Comparison of ENCODE assay signal across 8 cellular contexts in the genomic region with DNA sequence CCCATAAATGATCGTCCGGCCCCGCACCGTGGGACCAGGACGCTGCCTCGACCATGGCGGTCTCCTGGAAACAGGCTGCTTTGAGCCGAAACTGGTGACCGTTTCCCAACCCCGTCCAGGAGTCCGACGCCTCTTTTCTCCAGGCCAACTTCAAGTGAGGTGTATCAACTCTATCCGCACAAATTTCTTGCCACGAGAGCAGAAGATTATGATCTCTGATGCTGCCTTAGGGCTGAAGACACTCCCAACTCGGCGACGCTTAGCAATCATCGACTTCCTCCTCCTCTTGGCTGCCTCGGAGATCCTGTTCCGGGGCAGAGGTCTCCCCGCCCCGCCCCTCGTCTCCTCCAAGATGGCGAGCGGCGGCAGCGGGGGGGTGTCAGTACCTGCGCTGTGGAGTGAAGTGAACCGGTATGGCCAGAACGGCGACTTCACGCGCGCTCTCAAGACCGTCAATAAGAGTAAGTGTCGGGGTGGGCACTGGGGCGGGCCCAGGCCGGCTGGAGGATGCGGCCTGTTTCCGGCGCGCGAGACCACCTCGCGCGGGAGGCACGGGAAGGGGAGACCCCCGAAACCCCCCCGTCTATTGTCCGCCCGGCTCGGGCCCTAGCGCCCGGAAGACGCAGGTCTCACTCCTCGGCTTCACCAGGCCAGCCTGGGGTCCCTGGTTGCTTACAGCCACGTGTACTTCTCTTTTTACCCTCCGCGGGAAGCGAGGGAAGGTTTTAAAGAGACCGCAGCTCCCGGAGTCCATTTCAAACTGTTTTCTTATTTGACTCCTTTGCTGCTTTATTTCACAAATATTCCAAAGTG. TPM values are rescaled to one million over a fixed set of nuclear protein-coding genes. Genes with fewer than 3 reads are reported as not detected.
DNase-seq lines count a peak whose midpoint lies in the region; ATAC-seq, FAIRE-seq and TF ChIP-seq lines count a peak whose summit lies in the region.

SRP72 (plus strand) TSS at position 334 of the 813 bp plus-strand sequence; CDS start at position 353, 19 bp downstream.

- intact Hi-C loops in HepG2 (cut with micrococcal nuclease; ENCODE audit: unreplicated experiment), result loop anchor here (2.0 to 5.0 kb wide), 2 partner anchors 40 to 77 kb away; no protein-coding TSS in a partner anchor

- 2% methylated on average over 30 of the region's 62 CpGs for WGBS in HepG2 (ENCODE audit: low lambda C conversion rate)

- H4K20me1 ChIP-seq in BLaER1 treated with 17β-estradiol and CSF1 and Interleukin-3, amounts not matched to agents 10 nM and 100 nM, result peaks cover 9 to 53% (median 35%) of the 10 kb centered on the region in 11 experiments; a peak in 20 of 22 replicates
- H4K20me1 ChIP-seq in HepG2 (ENCODE audit: insufficient read depth, low read length), result peaks cover 18% of the 10 kb centered on the region

- H3K4me2 ChIP-seq in BLaER1 treated with 17β-estradiol and CSF1 and Interleukin-3, amounts not matched to agents 10 nM and 100 nM, result peak within 1 kb of the TSS; percentile 83 to 98 (median 94)
- peak within 1 kb of the TSS; percentile 90 for H3K4me2 ChIP-seq in HepG2 (ENCODE audit: low read depth, low read length)

- H3K36me3 ChIP-seq in BLaER1 treated with 17β-estradiol and CSF1 and Interleukin-3, amounts not matched to agents 10 nM and 100 nM, result peaks cover 34 to 49% (median 43%) of the 10 kb centered on the region in 11 experiments
- peaks cover 5 to 21% of the 10 kb centered on the region in 2 experiments for H3K36me3 ChIP-seq in HepG2 (replicated peaks in 1 of 2; ENCODE audit: control insufficient read depth in 1 of 2, insufficient read depth in 2 of 2, low read length in 2 of 2)

- H3K27ac ChIP-seq in BLaER1 treated with 17β-estradiol and CSF1 and Interleukin-3, amounts not matched to agents 10 nM and 100 nM, result peak within 1 kb of the TSS; percentile 68 to 90 (median 84)
- peak within 1 kb of the TSS; percentile 83 for H3K27ac ChIP-seq in HepG2 (ENCODE audit: extremely low read length, insufficient read depth, low read length)

- no TSS peak for BruUV-seq in HepG2 (replicated peaks; lab: Mats Ljungman, UMichigan)

- peak; percentile 88 to 91 for TF ChIP-seq POLR2A in HepG2 (IDR thresholded peaks at IDR 0.05; ENCODE audit: insufficient read depth in 1 of 2, low read depth in 2 of 2, low read length in 2 of 2)

- ATAC-seq in GM19328 (IDR thresholded peaks at IDR 0.05; ENCODE audit: unreplicated experiment), result peak; percentile 92
- ATAC-seq in HG03520 (IDR thresholded peaks at IDR 0.05; ENCODE audit: unreplicated experiment), result peak; percentile 93
- peak; percentile 91 for ATAC-seq in HepG2

- H3K9me3 ChIP-seq in BLaER1 treated with 17β-estradiol and CSF1 and Interleukin-3, amounts not matched to agents 10 nM and 100 nM (replicated peaks in 1 of 11), result no peaks in the 10 kb centered on the region
- H3K9me3 ChIP-seq in HepG2 (ENCODE audit: low read length), result no peaks in the 10 kb centered on the region

- peaks cover 36 to 52% (median 43%) of the 10 kb centered on the region in 10 experiments for H3K4me1 ChIP-seq in BLaER1 treated with 17β-estradiol and CSF1 and Interleukin-3, amounts not matched to agents 10 nM and 100 nM
- peaks cover 25% of the 10 kb centered on the region for H3K4me1 ChIP-seq in HepG2 (ENCODE audit: insufficient read depth, low read length)

- no peak for TF ChIP-seq CTCF in HepG2 (CRISPR knock-in tag; IDR thresholded peaks at IDR 0.05)

- H3K27me3 ChIP-seq in BLaER1 treated with 17β-estradiol and CSF1 and Interleukin-3, amounts not matched to agents 10 nM and 100 nM, result no peaks in the 10 kb centered on the region
- H3K27me3 ChIP-seq in HepG2 (ENCODE audit: control insufficient read depth in 1 of 2, insufficient read depth in 2 of 2, low read length in 2 of 2), result no peaks in the 10 kb centered on the region; a peak in 1 of 5 replicates

- H3K4me3 ChIP-seq in BLaER1 treated with 17β-estradiol and CSF1 and Interleukin-3, amounts not matched to agents 10 nM and 100 nM, result peak within 1 kb of the TSS; percentile 76 to 96 (median 86)
- H3K4me3 ChIP-seq in HepG2 (replicated peaks in 1 of 3; ENCODE audit: insufficient read depth in 1 of 3, low read depth in 2 of 3, low read length in 3 of 3), result peak within 1 kb of the TSS; percentile 79 to 90 (median 83)

- no peak for TF ChIP-seq RAD21 in HepG2 (CRISPR knock-in tag; IDR thresholded peaks at IDR 0.05)

- peaks cover 60% of the 10 kb centered on the region for H3K79me2 ChIP-seq in HepG2 (ENCODE audit: insufficient read depth, low read length)

- peak within 1 kb of the TSS; percentile 85 to 93 (median 91) for H3K9ac ChIP-seq in BLaER1 treated with 17β-estradiol and CSF1 and Interleukin-3, amounts not matched to agents 10 nM and 100 nM
- H3K9ac ChIP-seq in HepG2 (ENCODE audit: insufficient read depth, low read depth, low read length), result peak within 1 kb of the TSS; percentile 98

- H2AFZ ChIP-seq in HepG2 (ENCODE audit: low read length), result peak within 1 kb of the TSS; percentile 80

- DNase-seq in NCI-H748 treated with DMSO at 0.1 percent for 48 hours (lab: John Stamatoyannopoulos, UW) (peak; percentile 78), dermis blood vessel endothelial cell (peak; percentile 93), HepG2 (ENCODE audit: low spot score) (peak; percentile 82)
- peak; percentile 88 for DNase-seq in activated CD4-positive, alpha-beta T cell treated with anti-CD3 and anti-CD28 coated beads, Interleukin-2, amount 50 U/mL, for 4 hours
- DNase-seq in stimulated activated CD4-positive, alpha-beta T cell treated with anti-CD3 and anti-CD28 coated beads, Interleukin-4, amount 100 ng/mL, for 1 hour, result peak; percentile 90

- TF ChIP-seq EP300 in HepG2 (IDR thresholded peaks at IDR 0.05; ENCODE audit: low read depth in 2 of 2, low read length in 2 of 2), result no peak
- TF ChIP-seq EP300 in HepG2 (CRISPR knock-in tag; IDR thresholded peaks at IDR 0.05; ENCODE audit: borderline replicate concordance), result peak; percentile 20; the same call in 1 of the 2 replicates

- in situ Hi-C loops in HepG2 (cut with HindIII; ENCODE audit: extremely low pct_ligation_motif_present, low pct_unique_long_range_greater_than_20kb), result no loop called here

- CTCF ChIA-PET in HepG2 (lab: Yijun Ruan, JAX; ENCODE audit: low intra/inter-chr PET ratio, low total read pairs), result no interaction called here

- POLR2A ChIA-PET in HepG2 (lab: Yijun Ruan, JAX), result interaction anchor here (0.9 to 2.8 kb wide), 8 partner anchors 10 to 510 kb away, joined by 3 to 29 read pairs (median 7); partner anchors contain the start of genes AASDH, NOA1, PAICS and PPAT

- FAIRE-seq in HepG2 (lab: Jason Lieb, UNC), result peak; percentile 90

TF ChIP-seq in HepG2, 621 proteins besides CTCF, POLR2A, EP300 and RAD21 (continues in another document):
- TF ChIP-seq ZNF460 (CRISPR knock-in tag; IDR thresholded peaks at IDR 0.05; ENCODE audit: borderline replicate concordance), result no peak
- TF ChIP-seq FOXJ3 (CRISPR knock-in tag; IDR thresholded peaks at IDR 0.05; ENCODE audit: borderline replicate concordance), result no peak
- TF ChIP-seq NR1H2 (CRISPR knock-in tag; IDR thresholded peaks at IDR 0.05; ENCODE audit: borderline replicate concordance, low read depth), result no peak
- TF ChIP-seq RNF2 (conservative IDR thresholded peaks at IDR 0.05; ENCODE audit: low read depth), result no peak
- no peak for TF ChIP-seq PREB (CRISPR knock-in tag; IDR thresholded peaks at IDR 0.05)
- peak; percentile 31; the same call in 1 of the 2 replicates for TF ChIP-seq REPIN1 (CRISPR knock-in tag; IDR thresholded peaks at IDR 0.05; ENCODE audit: borderline replicate concordance, low read depth)
- TF ChIP-seq ZMAT3 (CRISPR knock-in tag; conservative IDR thresholded peaks at IDR 0.05), result peak; percentile 37; the same call in 1 of the 2 replicates
- peak; percentile 37; the same call in 1 of the 2 replicates for TF ChIP-seq SRY (CRISPR knock-in tag; IDR thresholded peaks at IDR 0.05)
- no peak; the same call in 1 of the 2 replicates for TF ChIP-seq ZNF777 (CRISPR knock-in tag; IDR thresholded peaks at IDR 0.05)
- TF ChIP-seq ZSCAN20 (CRISPR knock-in tag; IDR thresholded peaks at IDR 0.05; ENCODE audit: borderline replicate concordance), result no peak
- TF ChIP-seq SPEN (CRISPR knock-in tag; IDR thresholded peaks at IDR 0.05; ENCODE audit: low read depth), result peak; percentile 53
- no peak for TF ChIP-seq IKZF1 (IDR thresholded peaks at IDR 0.05)

RNA-seq across cellular contexts. Expression of gene SRP72, which starts in this region (rescaled TPM):
- total RNA-seq in dermis blood vessel endothelial cell, result 87.5 and 128 TPM in 2 replicates
- 75.6 and 126 TPM in 2 replicates for total RNA-seq in HepG2 (2016; rRNA removed; fragmentation: Illumina TruSeq; extraction: Trizol)
- total RNA-seq in HepG2 (2016; cell fraction: cytosol; rRNA removed; fragmentation: Illumina TruSeq; extraction: Trizol; ENCODE audit: low read depth), result 13.0 and 14.5 TPM in 2 replicates
- total RNA-seq in HepG2 (2016; cell fraction: insoluble cytoplasmic fraction; rRNA removed; fragmentation: Illumina TruSeq; extraction: Trizol), result 74.7 and 123 TPM in 2 replicates
- 40.7 and 48.1 TPM in 2 replicates for total RNA-seq in HepG2 (2016; cell fraction: membrane; rRNA removed; fragmentation: Illumina TruSeq; extraction: Trizol)
- 73.8 and 86.5 TPM in 2 replicates for total RNA-seq in HepG2 (2016; cell fraction: nucleus; rRNA removed; fragmentation: Illumina TruSeq; extraction: Trizol)
- polyA plus RNA-seq in HepG2 (2011; rRNA removed), result 46.1 and 64.9 TPM in 2 replicates
- polyA plus RNA-seq in HepG2 (2011; cell fraction: cytosol; rRNA removed), result 34.7 and 51.4 TPM in 2 replicates
- 23.9 and 32.9 TPM in 2 replicates for polyA plus RNA-seq in HepG2 (2011; cell fraction: nucleus; rRNA removed)
- polyA plus RNA-seq in HepG2 (2012), result 58.2 and 72.9 TPM in 2 replicates
- 14.8 and 15.2 TPM in 2 replicates for polyA plus RNA-seq in HepG2 (2016; cell fraction: cytosol; fragmentation: Illumina TruSeq; extraction: Trizol; ENCODE audit: low read depth)
- polyA plus RNA-seq in HepG2 (2016; cell fraction: insoluble cytoplasmic fraction; fragmentation: Illumina TruSeq; extraction: Trizol; ENCODE audit: low read depth), result 105 and 107 TPM in 2 replicates
- polyA plus RNA-seq in HepG2 (2016; cell fraction: membrane; fragmentation: Illumina TruSeq; extraction: Trizol; ENCODE audit: low read depth), result 27.5 and 32.0 TPM in 2 replicates
- 63.6 and 67.8 TPM in 2 replicates for polyA plus RNA-seq in HepG2 (2016; cell fraction: nucleus; fragmentation: Illumina TruSeq; extraction: Trizol; ENCODE audit: insufficient read depth, low read depth)
- polyA minus RNA-seq in HepG2 (2011; rRNA and poly(A)+ RNA removed; ENCODE audit: low replicate concordance), result 54.7 and 55.6 TPM in 2 replicates
- 125 and 129 TPM in 2 replicates for polyA minus RNA-seq in HepG2 (2011; cell fraction: cytosol; rRNA and poly(A)+ RNA removed)
- 141 and 163 TPM in 2 replicates for polyA minus RNA-seq in HepG2 (2011; cell fraction: nucleus; rRNA and poly(A)+ RNA removed)

Comparison
In these comparisons a context has a peak if more than half of its experiments do, and no peak if none do; other contexts are left out.
1. Peak in every context shown above with its lines: DNase-seq, ATAC-seq, H3K4me3 ChIP-seq and H3K27ac ChIP-seq.